ENCODE assay signal across 16 cellular contexts in the genomic region with DNA sequence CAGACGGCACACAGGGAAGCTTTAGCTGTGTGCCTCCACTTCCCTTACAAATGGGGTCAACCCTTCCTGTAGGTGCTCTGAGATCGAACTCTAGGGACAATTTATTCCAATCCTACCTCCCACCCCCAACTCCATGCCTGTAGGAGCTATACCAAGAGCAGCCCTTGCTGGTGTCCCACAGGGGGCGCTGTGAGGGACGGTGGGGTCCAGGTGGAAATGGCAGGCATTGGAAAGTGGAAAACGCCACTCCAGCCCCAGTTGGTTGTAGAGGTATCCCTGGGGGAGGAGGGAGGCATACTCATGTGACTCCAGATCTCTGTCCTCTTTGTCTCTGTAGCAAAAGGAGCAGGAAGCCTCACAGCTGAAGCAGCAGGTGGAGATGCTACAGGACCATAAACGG.
DNase-seq lines count a peak whose midpoint lies in the region; ATAC-seq, FAIRE-seq and TF ChIP-seq lines count a peak whose summit lies in the region.
"Had no signal": no experiment of that assay in that cellular context is flagged by ENCODE, and none has a peak within 500 bp of the region (broad histone marks: within the 10 kb centered on the region; RNA-seq: fewer than 3 reads in every experiment).

No MANE protein-coding gene starts in this region.

- H3K27ac ChIP-seq in KMS-11 (no peak overlapping the region), K562 (ENCODE audit: extremely low read depth, low read depth, low read length) (no peak overlapping the region), right cardiac atrium (ENCODE audit: low read length) (no peak overlapping the region)
- H3K27ac ChIP-seq: SK-N-MC had no signal

- no peaks in the 10 kb centered on the region for H3K9me1 ChIP-seq in K562 (ENCODE audit: control insufficient read depth, insufficient read depth, low read length)

- TF ChIP-seq CTCF in KMS-11 (conservative IDR thresholded peaks at IDR 0.05; ENCODE audit: low read depth, low read length) (peak; percentile 44; the same call in 1 of the 2 replicates), K562 (IDR thresholded peaks at IDR 0.05 in 2 of 3, conservative IDR thresholded peaks at IDR 0.05 in 1 of 3; ENCODE audit: insufficient read depth in 2 of 3, low read depth in 1 of 3, low read length in 3 of 3) (peak in 2 of 3 experiments; percentile 26 to 62; a peak in 4 of 6 replicates), progenitor cell of endocrine pancreas (IDR thresholded peaks at IDR 0.05; ENCODE audit: unreplicated experiment) (peak; percentile 38)

- H3K4me2 ChIP-seq in KMS-11 (no peak overlapping the region), K562 (ENCODE audit: insufficient read depth, low read length) (no peak overlapping the region)

- intact Hi-C loops in K562 (cut with micrococcal nuclease) (no loop called here), right cardiac atrium (cut with DNase I) (no loop called here)

- ATAC-seq in activated T-cell treated with anti-CD3 and anti-CD28 coated beads, Interleukin-2, amount 50 U/mL, for 72 hours (replicated peaks in 1 of 2): no peak
- peak; percentile 63 for ATAC-seq in K562
- no peak for ATAC-seq in right cardiac atrium
- ATAC-seq in HG03432 (IDR thresholded peaks at IDR 0.05; ENCODE audit: unreplicated experiment): no peak
- ATAC-seq: natural killer cell had no signal

- no peak overlapping the region for H3K9ac ChIP-seq in KMS-11
- no peak overlapping the region for H3K9ac ChIP-seq in K562 (ENCODE audit: insufficient read depth in 1 of 2, low read depth in 2 of 2, low read length in 2 of 2)

- H3K36me3 ChIP-seq in KMS-11 (ENCODE audit: insufficient read depth) (no peaks in the 10 kb centered on the region), K562 (ENCODE audit: control insufficient read depth, insufficient read depth, low read length) (peaks cover 37% of the 10 kb centered on the region; the same call in 2 of the 3 replicates)

- H3K79me2 ChIP-seq in KMS-11 (ENCODE audit: insufficient read depth, low read depth) (no peaks in the 10 kb centered on the region), K562 (ENCODE audit: control insufficient read depth, insufficient read depth, low read length) (no peaks in the 10 kb centered on the region)

- 61% methylated on average over 3 of the region's 6 CpGs for WGBS in K562 (ENCODE audit: insufficient coverage, low coverage, missing lambda C conversion rate)
- 47% methylated on average over 6 of the region's 6 CpGs for WGBS in right cardiac atrium

- DNase-seq in activated T-cell treated with anti-CD3 and anti-CD28 coated beads, Interleukin-2, amount 50 U/mL, for 72 hours: peak; percentile 3
- no peak for DNase-seq in activated T-cell treated with anti-CD3 and anti-CD28 coated beads, Interleukin-2, amount 50 U/mL, for 24 hours
- DNase-seq in K562 (ENCODE audit: extremely low read depth in 1 of 4, low spot score in 3 of 4) (peak; percentile 30 to 49 (median 44)), progenitor cell of endocrine pancreas (ENCODE audit: low spot score, unreplicated experiment) (no peak), right cardiac atrium (no peak), SHP77 treated with DMSO at 0.1 percent for 48 hours (lab: John Stamatoyannopoulos, UW) (no peak)
- DNase-seq: activated naive CD8-positive, alpha-beta T cell treated with anti-CD3 and anti-CD28 coated beads, Interleukin-2, amount 10 ng/mL, durations not matched to agents 7 days and 5 days; KG1; kidney glomerular epithelial cell; natural killer cell; NCI-H446 treated with DMSO at 0.1 percent for 48 hours had no signal

- no peak overlapping the region for H3K4me3 Mint-ChIP-seq in activated T-cell treated with anti-CD3 and anti-CD28 coated beads, Interleukin-2, amount 50 U/mL, for 72 hours
- H3K4me3 Mint-ChIP-seq in activated T-cell treated with anti-CD3 and anti-CD28 coated beads, Interleukin-2, amount 50 U/mL, for 24 hours: no peak overlapping the region
- H3K4me3 Mint-ChIP-seq in progenitor cell of endocrine pancreas (ENCODE audit: low read depth): no peak overlapping the region
- H3K4me3 Mint-ChIP-seq: activated naive CD8-positive, alpha-beta T cell treated with anti-CD3 and anti-CD28 coated beads, Interleukin-2, amount 10 ng/mL, durations not matched to agents 7 days and 5 days; B cell; natural killer cell had no signal

- FAIRE-seq in K562 (lab: Jason Lieb, UNC): no peak
- FAIRE-seq: colon had no signal

- no peaks in the 10 kb centered on the region for H4K20me1 ChIP-seq in KMS-11 (ENCODE audit: insufficient read depth)
- H4K20me1 ChIP-seq in K562 (replicated peaks; ENCODE audit: control insufficient read depth, insufficient read depth, low read length): no peaks in the 10 kb centered on the region

- H2AFZ ChIP-seq in KMS-11 (ENCODE audit: low read depth): no peak overlapping the region
- H2AFZ ChIP-seq in K562 (ENCODE audit: low read depth, low read length): no peak overlapping the region

- in situ Hi-C loops in K562 (cut with MboI): no loop called here

- peaks cover 2% of the 10 kb centered on the region in 2 donors for H3K9me3 Mint-ChIP-seq in activated T-cell treated with anti-CD3 and anti-CD28 coated beads, Interleukin-2, amount 50 U/mL, for 72 hours
- H3K9me3 Mint-ChIP-seq in activated T-cell treated with anti-CD3 and anti-CD28 coated beads, Interleukin-2, amount 50 U/mL, for 24 hours: peaks cover 4% of the 10 kb centered on the region
- H3K9me3 Mint-ChIP-seq in progenitor cell of endocrine pancreas (ENCODE audit: low read depth): no peaks in the 10 kb centered on the region
- H3K9me3 Mint-ChIP-seq: natural killer cell had no signal

- CTCF ChIA-PET in K562 (lab: Yijun Ruan, JAX; ENCODE audit: low intra/inter-chr PET ratio): no interaction called here

- H3K9me3 ChIP-seq in K562 (replicated peaks; ENCODE audit: control insufficient read depth, insufficient read depth, low read depth, low read length): no peaks in the 10 kb centered on the region
- H3K9me3 ChIP-seq in right cardiac atrium (ENCODE audit: control insufficient read depth, low read length): no peaks in the 10 kb centered on the region

- TF ChIP-seq EP300 in K562 (IDR thresholded peaks at IDR 0.05; ENCODE audit: low read length): no peak

- H3K27me3 ChIP-seq in KMS-11 (ENCODE audit: insufficient read depth, low read depth): no peaks in the 10 kb centered on the region
- no peaks in the 10 kb centered on the region for H3K27me3 ChIP-seq in K562 (ENCODE audit: control insufficient read depth in 2 of 2, insufficient read depth in 2 of 2, low read length in 2 of 2)
- H3K27me3 ChIP-seq in right cardiac atrium (ENCODE audit: control insufficient read depth, insufficient read depth): no peaks in the 10 kb centered on the region

- POLR2A ChIA-PET in K562 (lab: Yijun Ruan, JAX): interaction anchor here (0.6 kb wide), 1 partner anchor 605 kb away, joined by 3 read pairs; no protein-coding TSS in a partner anchor

- TF ChIP-seq RAD21 in K562 (CRISPR knock-in tag; conservative IDR thresholded peaks at IDR 0.05 in 1 of 2, IDR thresholded peaks at IDR 0.05 in 1 of 2): no peak

- H3K4me1 Mint-ChIP-seq in activated T-cell treated with anti-CD3 and anti-CD28 coated beads, Interleukin-2, amount 50 U/mL, for 72 hours (ENCODE audit: low read depth): no peaks in the 10 kb centered on the region
- H3K4me1 Mint-ChIP-seq in activated T-cell treated with anti-CD3 and anti-CD28 coated beads, Interleukin-2, amount 50 U/mL, for 24 hours (ENCODE audit: low read depth): no peaks in the 10 kb centered on the region
- peaks cover 3% of the 10 kb centered on the region for H3K4me1 Mint-ChIP-seq in progenitor cell of endocrine pancreas (ENCODE audit: low read depth)
- H3K4me1 Mint-ChIP-seq: activated naive CD8-positive, alpha-beta T cell treated with anti-CD3 and anti-CD28 coated beads, Interleukin-2, amount 10 ng/mL, durations not matched to agents 7 days and 5 days; B cell; natural killer cell had no signal

- peaks cover 22% of the 10 kb centered on the region for H3K27me3 Mint-ChIP-seq in activated T-cell treated with anti-CD3 and anti-CD28 coated beads, Interleukin-2, amount 50 U/mL, for 72 hours (ENCODE audit: low read depth)
- peaks cover 27% of the 10 kb centered on the region for H3K27me3 Mint-ChIP-seq in activated T-cell treated with anti-CD3 and anti-CD28 coated beads, Interleukin-2, amount 50 U/mL, for 24 hours
- peaks cover 7% of the 10 kb centered on the region for H3K27me3 Mint-ChIP-seq in progenitor cell of endocrine pancreas

- no peaks in the 10 kb centered on the region for H3K4me1 ChIP-seq in KMS-11 (ENCODE audit: low read depth, poor library complexity, severe bottlenecking)
- H3K4me1 ChIP-seq in K562 (replicated peaks in 1 of 2; ENCODE audit: control insufficient read depth in 2 of 2, insufficient read depth in 2 of 2, low read length in 2 of 2): no peaks in the 10 kb centered on the region
- H3K4me1 ChIP-seq in right cardiac atrium (ENCODE audit: control insufficient read depth, insufficient read depth, low read length): no peaks in the 10 kb centered on the region

- TF ChIP-seq POLR2A in K562 (conservative IDR thresholded peaks at IDR 0.05): no peak

- H3K36me3 Mint-ChIP-seq in activated T-cell treated with anti-CD3 and anti-CD28 coated beads, Interleukin-2, amount 50 U/mL, for 72 hours (ENCODE audit: insufficient read depth in 2 of 2): peaks cover 2% of the 10 kb centered on the region in 2 donors
- H3K36me3 Mint-ChIP-seq in activated T-cell treated with anti-CD3 and anti-CD28 coated beads, Interleukin-2, amount 50 U/mL, for 24 hours (ENCODE audit: low read depth): no peaks in the 10 kb centered on the region
- H3K36me3 Mint-ChIP-seq in progenitor cell of endocrine pancreas (ENCODE audit: insufficient read depth): no peaks in the 10 kb centered on the region
- H3K36me3 Mint-ChIP-seq: activated naive CD8-positive, alpha-beta T cell treated with anti-CD3 and anti-CD28 coated beads, Interleukin-2, amount 10 ng/mL, durations not matched to agents 7 days and 5 days; natural killer cell had no signal

- H3K27ac Mint-ChIP-seq in activated T-cell treated with anti-CD3 and anti-CD28 coated beads, Interleukin-2, amount 50 U/mL, for 72 hours: no peak overlapping the region
- no peak overlapping the region for H3K27ac Mint-ChIP-seq in activated T-cell treated with anti-CD3 and anti-CD28 coated beads, Interleukin-2, amount 50 U/mL, for 24 hours
- no peak overlapping the region for H3K27ac Mint-ChIP-seq in progenitor cell of endocrine pancreas
- H3K27ac Mint-ChIP-seq: activated naive CD8-positive, alpha-beta T cell treated with anti-CD3 and anti-CD28 coated beads, Interleukin-2, amount 10 ng/mL, durations not matched to agents 7 days and 5 days; B cell; natural killer cell had no signal

- BruUV-seq in K562 (replicated peaks; lab: Mats Ljungman, UMichigan): no TSS peak

- H3K4me3 ChIP-seq in KMS-11 (IDR thresholded peaks at IDR 0.05; ENCODE audit: insufficient read depth, low read depth, low read length) (no peak overlapping the region), K562 (no peak overlapping the region), right cardiac atrium (ENCODE audit: low read length) (no peak overlapping the region)
- H3K4me3 ChIP-seq: SK-N-MC had no signal

Comparison
In these comparisons a context has a peak if more than half of its experiments do, and no peak if none do; other contexts are left out.
1. DNase-seq: peak in activated T-cell treated with anti-CD3 and anti-CD28 coated beads, Interleukin-2, amount 50 U/mL, for 72 hours (2 of 2) and K562 (4 of 4); none in activated T-cell treated with anti-CD3 and anti-CD28 coated beads, Interleukin-2, amount 50 U/mL, for 24 hours (single experiment), progenitor cell of endocrine pancreas (single experiment), right cardiac atrium (0 of 3) and SHP77 treated with DMSO at 0.1 percent for 48 hours (single experiment).
2. Peak in every context shown above with its lines, with median percentiles within 50 percentile points of each other: CTCF ChIP-seq.